ENCODE assay signal across 21 cellular contexts in genomic region chr12:117718559-117718958, GRCh38.
"Had no signal": no experiment of that assay in that cellular context is flagged by ENCODE, and none has a peak within 500 bp of the region (broad histone marks: within the 10 kb centered on the region; RNA-seq: fewer than 3 reads in every experiment).

No MANE protein-coding gene starts in this region.

- ATAC-seq: activated CD4-positive, CD25-positive, alpha-beta regulatory T cell treated with anti-CD3 and anti-CD28 coated beads, Interleukin-2, amount 50 U/mL, for 24 hours; activated CD8-positive, alpha-beta memory T cell treated with anti-CD3 and anti-CD28 coated beads, Interleukin-2, amount 10 ng/mL, durations not matched to agents 7 days and 5 days; activated naive CD8-positive, alpha-beta T cell treated with anti-CD3 and anti-CD28 coated beads, Interleukin-2, amount 50 U/mL, for 24 hours; foreskin keratinocyte; naive thymus-derived CD4-positive, alpha-beta T cell had no signal

- H3K9me3 ChIP-seq: sigmoid colon, thoracic aorta, vagina had no signal

- DNase-seq: activated CD4-positive, alpha-beta memory T cell treated with anti-CD3 and anti-CD28 coated beads, Interleukin-2, amount 10 ng/mL, durations not matched to agents 7 days and 5 days; activated CD4-positive, alpha-beta T cell treated with anti-CD3 and anti-CD28 coated beads, Interleukin-2, amount 10 ng/mL, durations not matched to agents 24 days and 14 days; activated CD8-positive, alpha-beta memory T cell treated with anti-CD3 and anti-CD28 coated beads, Interleukin-2, amount 10 ng/mL, durations not matched to agents 7 days and 5 days; activated effector memory CD4-positive, alpha-beta T cell treated with anti-CD3 and anti-CD28 coated beads, Interleukin-2, amount 50 U/mL, for 16 hours; activated naive CD4-positive, alpha-beta T cell treated with anti-CD3 and anti-CD28 coated beads, Interleukin-2, amount 50 U/mL, for 16 hours; activated naive CD8-positive, alpha-beta T cell treated with anti-CD3 and anti-CD28 coated beads, Interleukin-2, amount 50 U/mL, for 24 hours; activated T-cell treated with anti-CD3 and anti-CD28 coated beads for 4 hours; effector CD8-positive, alpha-beta T cell; erythroblast; foreskin keratinocyte; kidney glomerular epithelial cell; naive thymus-derived CD4-positive, alpha-beta T cell; occipital lobe; sigmoid colon; stimulated activated CD4-positive, alpha-beta T cell treated with anti-CD3 and anti-CD28 coated beads, Interleukin-4, amount 100 ng/mL, for 1 hour; stimulated activated naive CD4-positive, alpha-beta T cell treated with Interleukin-2 at 50 U/mL for 16 hours had no signal

- H3K36me3 ChIP-seq: sigmoid colon, thoracic aorta, vagina had no signal

- H3K27ac ChIP-seq: foreskin keratinocyte, hepatocyte, sigmoid colon, thoracic aorta, vagina, VCaP had no signal

- H3K27me3 ChIP-seq: sigmoid colon, vagina had no signal

- H3K4me1 ChIP-seq: foreskin keratinocyte, sigmoid colon, vagina had no signal

- H3K4me3 ChIP-seq: hepatocyte, sigmoid colon, thoracic aorta, vagina had no signal
